1 cellular context compared by ENCODE assay signal in the genomic region with DNA sequence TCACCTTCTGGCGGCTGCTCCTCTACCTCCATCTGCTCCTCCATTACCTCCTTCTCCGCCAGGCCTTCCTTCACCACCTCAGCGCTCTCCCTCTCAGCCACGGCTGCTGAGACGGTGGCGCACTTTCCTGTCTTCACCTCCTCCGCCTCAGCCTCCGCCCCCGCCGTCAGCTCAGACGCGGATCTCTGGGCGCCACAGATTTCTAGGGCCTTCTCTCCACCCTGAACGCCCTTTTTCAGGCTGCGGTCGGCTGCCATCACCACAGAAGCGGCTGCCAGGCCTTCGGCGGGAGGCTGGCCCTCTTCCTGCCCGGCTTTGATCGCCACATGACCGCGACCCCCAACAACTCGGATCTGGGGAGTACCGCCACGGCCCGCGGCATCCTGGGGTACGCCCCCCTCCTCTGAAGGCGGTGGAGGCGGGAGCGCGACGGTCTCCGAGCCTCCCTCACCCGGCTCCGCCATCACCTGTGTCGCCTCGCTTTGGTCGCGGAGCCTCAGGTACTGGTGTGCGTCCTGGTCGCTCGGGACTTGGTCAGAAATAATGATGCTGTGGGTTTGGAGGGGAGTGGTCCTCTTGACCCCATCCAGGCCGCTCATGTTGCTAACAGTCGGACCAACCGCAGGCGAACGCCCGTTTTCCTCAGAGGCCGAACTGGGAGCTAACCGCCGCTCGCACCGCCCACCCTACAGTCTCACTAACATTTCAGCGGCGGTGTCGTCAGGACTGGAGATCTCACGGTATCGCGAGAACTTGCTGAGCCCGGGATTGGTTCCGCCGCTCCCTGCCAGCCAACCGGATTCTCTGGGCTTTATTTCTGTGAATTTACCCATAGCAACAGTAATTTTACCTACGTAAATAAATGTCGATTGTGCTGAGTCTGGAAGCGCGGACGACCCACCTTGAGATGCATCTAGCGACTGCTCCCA.
TF ChIP-seq lines count a peak whose summit lies in the region.

A gene (minus strand): TSS at position 699 of the 929 bp plus-strand sequence. CDS start 100 bp downstream, at position 599.

TF ChIP-seq in HepG2, 621 proteins besides CTCF, POLR2A, EP300 and RAD21 (continued from another document and continues in another):
- TF ChIP-seq, protein P1, sequence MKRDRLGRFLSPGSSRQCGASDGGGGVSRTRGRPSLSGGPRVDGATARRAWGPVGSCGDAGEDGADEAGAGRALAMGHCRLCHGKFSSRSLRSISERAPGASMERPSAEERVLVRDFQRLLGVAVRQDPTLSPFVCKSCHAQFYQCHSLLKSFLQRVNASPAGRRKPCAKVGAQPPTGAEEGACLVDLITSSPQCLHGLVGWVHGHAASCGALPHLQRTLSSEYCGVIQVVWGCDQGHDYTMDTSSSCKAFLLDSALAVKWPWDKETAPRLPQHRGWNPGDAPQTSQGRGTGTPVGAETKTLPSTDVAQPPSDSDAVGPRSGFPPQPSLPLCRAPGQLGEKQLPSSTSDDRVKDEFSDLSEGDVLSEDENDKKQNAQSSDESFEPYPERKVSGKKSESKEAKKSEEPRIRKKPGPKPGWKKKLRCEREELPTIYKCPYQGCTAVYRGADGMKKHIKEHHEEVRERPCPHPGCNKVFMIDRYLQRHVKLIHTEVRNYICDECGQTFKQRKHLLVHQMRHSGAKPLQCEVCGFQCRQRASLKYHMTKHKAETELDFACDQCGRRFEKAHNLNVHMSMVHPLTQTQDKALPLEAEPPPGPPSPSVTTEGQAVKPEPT (CRISPR knock-in tag; IDR thresholded peaks at IDR 0.05; ENCODE audit: low read depth) = peak; percentile 72; the same call in 1 of the 2 replicates
- TF ChIP-seq ZNF124 (CRISPR knock-in tag; IDR thresholded peaks at IDR 0.05) (peak; percentile 71; the same call in 1 of the 2 replicates), DR1 (CRISPR knock-in tag; IDR thresholded peaks at IDR 0.05) (peak; percentile 91), ZNF773 (CRISPR knock-in tag; IDR thresholded peaks at IDR 0.05; ENCODE audit: borderline replicate concordance) (no peak), ATRX (CRISPR knock-in tag; IDR thresholded peaks at IDR 0.05; ENCODE audit: borderline replicate concordance) (no peak), TEAD2 (CRISPR knock-in tag; IDR thresholded peaks at IDR 0.05) (peak; percentile 69; the same call in 1 of the 2 replicates), DNMT1 (CRISPR knock-in tag; IDR thresholded peaks at IDR 0.05) (no peak; the same call in 1 of the 2 replicates), ZNF180 (CRISPR knock-in tag; IDR thresholded peaks at IDR 0.05; ENCODE audit: borderline replicate concordance, low read depth) (no peak), ZNF343 (CRISPR knock-in tag; IDR thresholded peaks at IDR 0.05) (0 out of 2 replicates have a peak, but pooled peaks have one; percentile 43), MAZ (IDR thresholded peaks at IDR 0.05; ENCODE audit: borderline replicate concordance, low read depth, low read length) (no peak), MAZ (CRISPR knock-in tag; IDR thresholded peaks at IDR 0.05; ENCODE audit: low read depth) (peak; percentile 38; the same call in 1 of the 2 replicates), ZNF33A (CRISPR knock-in tag; IDR thresholded peaks at IDR 0.05; ENCODE audit: borderline replicate concordance) (peak; percentile 72; the same call in 1 of the 2 replicates), ZMYM4 (CRISPR knock-in tag; IDR thresholded peaks at IDR 0.05) (peak; percentile 96), NFRKB (IDR thresholded peaks at IDR 0.05) (no peak), ZBTB21 (CRISPR knock-in tag; IDR thresholded peaks at IDR 0.05) (no peak; the same call in 1 of the 2 replicates), SPEN (CRISPR knock-in tag; IDR thresholded peaks at IDR 0.05; ENCODE audit: low read depth) (peak; percentile 90), TP53 (CRISPR knock-in tag; conservative IDR thresholded peaks at IDR 0.05) (0 out of 2 replicates have a peak, but pooled peaks have one; percentile 13), GABPB1 (CRISPR knock-in tag; IDR thresholded peaks at IDR 0.05) (peak; percentile 74; the same call in 1 of the 2 replicates), ZNF589 (CRISPR knock-in tag; conservative IDR thresholded peaks at IDR 0.05) (no peak), ZMAT3 (CRISPR knock-in tag; conservative IDR thresholded peaks at IDR 0.05) (peak; percentile 84; the same call in 1 of the 2 replicates), PAWR (CRISPR knock-in tag; IDR thresholded peaks at IDR 0.05; ENCODE audit: borderline replicate concordance) (no peak), ADNP (CRISPR knock-in tag; IDR thresholded peaks at IDR 0.05) (no peak), ZNF510 (CRISPR knock-in tag; IDR thresholded peaks at IDR 0.05; ENCODE audit: low read depth) (peak; percentile 56; the same call in 1 of the 2 replicates), RFX3 (CRISPR knock-in tag; IDR thresholded peaks at IDR 0.05) (peak; percentile 40; the same call in 1 of the 2 replicates), ZNF790 (CRISPR knock-in tag; IDR thresholded peaks at IDR 0.05; ENCODE audit: borderline replicate concordance) (peak; percentile 75; the same call in 1 of the 2 replicates), ZNF670 (CRISPR knock-in tag; IDR thresholded peaks at IDR 0.05; ENCODE audit: borderline replicate concordance) (peak; percentile 89; the same call in 1 of the 2 replicates), ZNF724P (CRISPR knock-in tag; IDR thresholded peaks at IDR 0.05; ENCODE audit: borderline replicate concordance) (peak; percentile 76; the same call in 1 of the 2 replicates), RARA (CRISPR knock-in tag; IDR thresholded peaks at IDR 0.05) (0 out of 2 replicates have a peak, but pooled peaks have one; percentile 5), ZNF34 (CRISPR knock-in tag; IDR thresholded peaks at IDR 0.05; ENCODE audit: borderline replicate concordance) (peak; percentile 69; the same call in 1 of the 2 replicates), SUZ12 (IDR thresholded peaks at IDR 0.05; ENCODE audit: low read depth, low read length) (no peak), MEF2D (CRISPR knock-in tag; IDR thresholded peaks at IDR 0.05) (peak; percentile 74; the same call in 1 of the 2 replicates), NR2F1 (CRISPR knock-in tag; IDR thresholded peaks at IDR 0.05) (0 out of 4 replicates have a peak, but pooled peaks of 1 of the 2 experiments have one; percentile 23)
- TF ChIP-seq, protein P2, sequence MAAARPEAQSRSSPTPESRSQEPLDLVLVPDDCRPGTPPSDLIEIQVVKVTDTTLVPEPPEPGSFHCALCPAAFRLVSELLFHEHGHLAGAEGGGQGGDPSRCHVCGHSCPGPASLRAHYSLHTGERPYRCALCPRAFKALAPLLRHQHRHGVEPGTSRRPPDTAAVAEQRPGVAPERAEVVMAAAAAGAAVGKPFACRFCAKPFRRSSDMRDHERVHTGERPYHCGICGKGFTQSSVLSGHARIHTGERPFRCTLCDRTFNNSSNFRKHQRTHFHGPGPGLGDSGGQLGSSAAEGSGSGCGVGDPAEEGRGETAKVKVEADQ (CRISPR knock-in tag; IDR thresholded peaks at IDR 0.05; ENCODE audit: borderline replicate concordance) = peak; percentile 78
- TF ChIP-seq, protein P3, sequence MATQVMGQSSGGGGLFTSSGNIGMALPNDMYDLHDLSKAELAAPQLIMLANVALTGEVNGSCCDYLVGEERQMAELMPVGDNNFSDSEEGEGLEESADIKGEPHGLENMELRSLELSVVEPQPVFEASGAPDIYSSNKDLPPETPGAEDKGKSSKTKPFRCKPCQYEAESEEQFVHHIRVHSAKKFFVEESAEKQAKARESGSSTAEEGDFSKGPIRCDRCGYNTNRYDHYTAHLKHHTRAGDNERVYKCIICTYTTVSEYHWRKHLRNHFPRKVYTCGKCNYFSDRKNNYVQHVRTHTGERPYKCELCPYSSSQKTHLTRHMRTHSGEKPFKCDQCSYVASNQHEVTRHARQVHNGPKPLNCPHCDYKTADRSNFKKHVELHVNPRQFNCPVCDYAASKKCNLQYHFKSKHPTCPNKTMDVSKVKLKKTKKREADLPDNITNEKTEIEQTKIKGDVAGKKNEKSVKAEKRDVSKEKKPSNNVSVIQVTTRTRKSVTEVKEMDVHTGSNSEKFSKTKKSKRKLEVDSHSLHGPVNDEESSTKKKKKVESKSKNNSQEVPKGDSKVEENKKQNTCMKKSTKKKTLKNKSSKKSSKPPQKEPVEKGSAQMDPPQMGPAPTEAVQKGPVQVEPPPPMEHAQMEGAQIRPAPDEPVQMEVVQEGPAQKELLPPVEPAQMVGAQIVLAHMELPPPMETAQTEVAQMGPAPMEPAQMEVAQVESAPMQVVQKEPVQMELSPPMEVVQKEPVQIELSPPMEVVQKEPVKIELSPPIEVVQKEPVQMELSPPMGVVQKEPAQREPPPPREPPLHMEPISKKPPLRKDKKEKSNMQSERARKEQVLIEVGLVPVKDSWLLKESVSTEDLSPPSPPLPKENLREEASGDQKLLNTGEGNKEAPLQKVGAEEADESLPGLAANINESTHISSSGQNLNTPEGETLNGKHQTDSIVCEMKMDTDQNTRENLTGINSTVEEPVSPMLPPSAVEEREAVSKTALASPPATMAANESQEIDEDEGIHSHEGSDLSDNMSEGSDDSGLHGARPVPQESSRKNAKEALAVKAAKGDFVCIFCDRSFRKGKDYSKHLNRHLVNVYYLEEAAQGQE (IDR thresholded peaks at IDR 0.05; ENCODE audit: borderline replicate concordance in 1 of 2, low read depth in 1 of 2, low read length in 2 of 2) = no peak
- TF ChIP-seq, protein P4, sequence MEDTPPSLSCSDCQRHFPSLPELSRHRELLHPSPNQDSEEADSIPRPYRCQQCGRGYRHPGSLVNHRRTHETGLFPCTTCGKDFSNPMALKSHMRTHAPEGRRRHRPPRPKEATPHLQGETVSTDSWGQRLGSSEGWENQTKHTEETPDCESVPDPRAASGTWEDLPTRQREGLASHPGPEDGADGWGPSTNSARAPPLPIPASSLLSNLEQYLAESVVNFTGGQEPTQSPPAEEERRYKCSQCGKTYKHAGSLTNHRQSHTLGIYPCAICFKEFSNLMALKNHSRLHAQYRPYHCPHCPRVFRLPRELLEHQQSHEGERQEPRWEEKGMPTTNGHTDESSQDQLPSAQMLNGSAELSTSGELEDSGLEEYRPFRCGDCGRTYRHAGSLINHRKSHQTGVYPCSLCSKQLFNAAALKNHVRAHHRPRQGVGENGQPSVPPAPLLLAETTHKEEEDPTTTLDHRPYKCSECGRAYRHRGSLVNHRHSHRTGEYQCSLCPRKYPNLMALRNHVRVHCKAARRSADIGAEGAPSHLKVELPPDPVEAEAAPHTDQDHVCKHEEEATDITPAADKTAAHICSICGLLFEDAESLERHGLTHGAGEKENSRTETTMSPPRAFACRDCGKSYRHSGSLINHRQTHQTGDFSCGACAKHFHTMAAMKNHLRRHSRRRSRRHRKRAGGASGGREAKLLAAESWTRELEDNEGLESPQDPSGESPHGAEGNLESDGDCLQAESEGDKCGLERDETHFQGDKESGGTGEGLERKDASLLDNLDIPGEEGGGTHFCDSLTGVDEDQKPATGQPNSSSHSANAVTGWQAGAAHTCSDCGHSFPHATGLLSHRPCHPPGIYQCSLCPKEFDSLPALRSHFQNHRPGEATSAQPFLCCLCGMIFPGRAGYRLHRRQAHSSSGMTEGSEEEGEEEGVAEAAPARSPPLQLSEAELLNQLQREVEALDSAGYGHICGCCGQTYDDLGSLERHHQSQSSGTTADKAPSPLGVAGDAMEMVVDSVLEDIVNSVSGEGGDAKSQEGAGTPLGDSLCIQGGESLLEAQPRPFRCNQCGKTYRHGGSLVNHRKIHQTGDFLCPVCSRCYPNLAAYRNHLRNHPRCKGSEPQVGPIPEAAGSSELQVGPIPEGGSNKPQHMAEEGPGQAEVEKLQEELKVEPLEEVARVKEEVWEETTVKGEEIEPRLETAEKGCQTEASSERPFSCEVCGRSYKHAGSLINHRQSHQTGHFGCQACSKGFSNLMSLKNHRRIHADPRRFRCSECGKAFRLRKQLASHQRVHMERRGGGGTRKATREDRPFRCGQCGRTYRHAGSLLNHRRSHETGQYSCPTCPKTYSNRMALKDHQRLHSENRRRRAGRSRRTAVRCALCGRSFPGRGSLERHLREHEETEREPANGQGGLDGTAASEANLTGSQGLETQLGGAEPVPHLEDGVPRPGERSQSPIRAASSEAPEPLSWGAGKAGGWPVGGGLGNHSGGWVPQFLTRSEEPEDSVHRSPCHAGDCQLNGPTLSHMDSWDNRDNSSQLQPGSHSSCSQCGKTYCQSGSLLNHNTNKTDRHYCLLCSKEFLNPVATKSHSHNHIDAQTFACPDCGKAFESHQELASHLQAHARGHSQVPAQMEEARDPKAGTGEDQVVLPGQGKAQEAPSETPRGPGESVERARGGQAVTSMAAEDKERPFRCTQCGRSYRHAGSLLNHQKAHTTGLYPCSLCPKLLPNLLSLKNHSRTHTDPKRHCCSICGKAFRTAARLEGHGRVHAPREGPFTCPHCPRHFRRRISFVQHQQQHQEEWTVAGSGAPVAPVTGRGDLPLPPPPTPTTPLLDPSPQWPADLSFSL (CRISPR knock-in tag; IDR thresholded peaks at IDR 0.05) = no peak
- TF ChIP-seq, protein P5, sequence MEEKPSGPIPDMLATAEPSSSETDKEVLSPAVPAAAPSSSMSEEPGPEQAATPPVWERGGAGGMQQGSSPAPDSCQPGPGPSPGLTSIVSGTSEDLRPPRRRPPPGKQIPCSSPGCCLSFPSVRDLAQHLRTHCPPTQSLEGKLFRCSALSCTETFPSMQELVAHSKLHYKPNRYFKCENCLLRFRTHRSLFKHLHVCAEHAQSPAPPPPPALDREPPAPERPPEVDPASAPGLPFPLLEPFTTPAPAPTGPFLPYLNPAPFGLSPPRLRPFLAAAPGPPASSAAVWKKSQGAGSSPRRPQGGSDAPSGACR (CRISPR knock-in tag; IDR thresholded peaks at IDR 0.05) = 0 out of 2 replicates have a peak, but pooled peaks have one; percentile 82
- TF ChIP-seq, protein P6, sequence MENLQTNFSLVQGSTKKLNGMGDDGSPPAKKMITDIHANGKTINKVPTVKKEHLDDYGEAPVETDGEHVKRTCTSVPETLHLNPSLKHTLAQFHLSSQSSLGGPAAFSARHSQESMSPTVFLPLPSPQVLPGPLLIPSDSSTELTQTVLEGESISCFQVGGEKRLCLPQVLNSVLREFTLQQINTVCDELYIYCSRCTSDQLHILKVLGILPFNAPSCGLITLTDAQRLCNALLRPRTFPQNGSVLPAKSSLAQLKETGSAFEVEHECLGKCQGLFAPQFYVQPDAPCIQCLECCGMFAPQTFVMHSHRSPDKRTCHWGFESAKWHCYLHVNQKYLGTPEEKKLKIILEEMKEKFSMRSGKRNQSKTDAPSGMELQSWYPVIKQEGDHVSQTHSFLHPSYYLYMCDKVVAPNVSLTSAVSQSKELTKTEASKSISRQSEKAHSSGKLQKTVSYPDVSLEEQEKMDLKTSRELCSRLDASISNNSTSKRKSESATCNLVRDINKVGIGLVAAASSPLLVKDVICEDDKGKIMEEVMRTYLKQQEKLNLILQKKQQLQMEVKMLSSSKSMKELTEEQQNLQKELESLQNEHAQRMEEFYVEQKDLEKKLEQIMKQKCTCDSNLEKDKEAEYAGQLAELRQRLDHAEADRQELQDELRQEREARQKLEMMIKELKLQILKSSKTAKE (CRISPR knock-in tag; IDR thresholded peaks at IDR 0.05; ENCODE audit: borderline replicate concordance) = no peak
- TF ChIP-seq, protein P7, sequence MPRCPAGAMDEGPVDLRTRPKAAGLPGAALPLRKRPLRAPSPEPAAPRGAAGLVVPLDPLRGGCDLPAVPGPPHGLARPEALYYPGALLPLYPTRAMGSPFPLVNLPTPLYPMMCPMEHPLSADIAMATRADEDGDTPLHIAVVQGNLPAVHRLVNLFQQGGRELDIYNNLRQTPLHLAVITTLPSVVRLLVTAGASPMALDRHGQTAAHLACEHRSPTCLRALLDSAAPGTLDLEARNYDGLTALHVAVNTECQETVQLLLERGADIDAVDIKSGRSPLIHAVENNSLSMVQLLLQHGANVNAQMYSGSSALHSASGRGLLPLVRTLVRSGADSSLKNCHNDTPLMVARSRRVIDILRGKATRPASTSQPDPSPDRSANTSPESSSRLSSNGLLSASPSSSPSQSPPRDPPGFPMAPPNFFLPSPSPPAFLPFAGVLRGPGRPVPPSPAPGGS (CRISPR knock-in tag; IDR thresholded peaks at IDR 0.05) = peak; percentile 97; the same call in 1 of the 2 replicates
